13 cellular contexts compared by ENCODE assay signal in genomic region chr3:59783468-59783988, GRCh38.
DNase-seq lines count a peak whose midpoint lies in the region; ATAC-seq and TF ChIP-seq lines count a peak whose summit lies in the region.
"Had no signal": no experiment of that assay in that cellular context is flagged by ENCODE, and none has a peak within 500 bp of the region (broad histone marks: within the 10 kb centered on the region; RNA-seq: fewer than 3 reads in every experiment).

No MANE protein-coding gene starts in this region.

- no peak overlapping the region for H3K4me3 Mint-ChIP-seq in CD8-positive, alpha-beta T cell
- H3K4me3 Mint-ChIP-seq in activated CD4-positive, alpha-beta memory T cell treated with anti-CD3 and anti-CD28 coated beads for 36 hours: no peak overlapping the region
- H3K4me3 Mint-ChIP-seq: IgD-negative memory B cell had no signal

- H3K79me1 ChIP-seq in mesenchymal stem cell (replicated peaks; ENCODE audit: low read length, poor library complexity, severe bottlenecking): no peaks in the 10 kb centered on the region

- H2BK15ac ChIP-seq in mesenchymal stem cell (ENCODE audit: low read depth, poor library complexity, severe bottlenecking): no peak overlapping the region

- no peak overlapping the region for H2BK12ac ChIP-seq in mesenchymal stem cell (ENCODE audit: low read length in 2 of 2)

- no peak for TF ChIP-seq CTCF in CD8-positive, alpha-beta T cell (IDR thresholded peaks at IDR 0.05)
- no peak for TF ChIP-seq CTCF in PC-9 (conservative IDR thresholded peaks at IDR 0.05)

- DNase-seq in CD8-positive, alpha-beta T cell: peak in 1 of 7 experiments; percentile 31
- DNase-seq in activated CD4-positive, alpha-beta memory T cell treated with anti-CD3 and anti-CD28 coated beads for 36 hours: peak; percentile 52
- no peak for DNase-seq in mesenchymal stem cell
- no peak for DNase-seq in PC-9
- DNase-seq in NCI-H1092 (lab: John Stamatoyannopoulos, UW): no peak
- DNase-seq: activated CD4-positive, CD25-positive, alpha-beta regulatory T cell; NCI-H1930; posterior cingulate gyrus; SK-N-SH; substantia nigra had no signal

- no peak overlapping the region for H4K8ac ChIP-seq in mesenchymal stem cell (ENCODE audit: low read length)

- H3K4me2 ChIP-seq in mesenchymal stem cell (ENCODE audit: low read length, poor library complexity, severe bottlenecking) (no peak overlapping the region), PC-9 (no peak overlapping the region)
- H3K4me2 ChIP-seq: SK-N-SH had no signal

- H4K20me1 ChIP-seq in PC-9 (ENCODE audit: insufficient read depth): no peaks in the 10 kb centered on the region

- H3K9ac ChIP-seq in mesenchymal stem cell (ENCODE audit: low read length): no peak overlapping the region
- H3K9ac ChIP-seq: SK-N-SH had no signal

- no peak overlapping the region for H3K14ac ChIP-seq in mesenchymal stem cell (ENCODE audit: low read length in 2 of 2)

- no peak overlapping the region for H3K23ac ChIP-seq in mesenchymal stem cell (ENCODE audit: low read length in 2 of 2)

- H3K27me3 Mint-ChIP-seq in CD8-positive, alpha-beta T cell (ENCODE audit: low read depth): no peaks in the 10 kb centered on the region
- H3K27me3 Mint-ChIP-seq in activated CD4-positive, alpha-beta memory T cell treated with anti-CD3 and anti-CD28 coated beads for 36 hours: no peaks in the 10 kb centered on the region
- H3K27me3 Mint-ChIP-seq: IgD-negative memory B cell had no signal

- peak overlapping the region; percentile 35 for H3K27ac Mint-ChIP-seq in CD8-positive, alpha-beta T cell
- H3K27ac Mint-ChIP-seq in activated CD4-positive, alpha-beta memory T cell treated with anti-CD3 and anti-CD28 coated beads for 36 hours: no peak overlapping the region

- H3K4me1 ChIP-seq in CD8-positive, alpha-beta T cell (ENCODE audit: insufficient read depth, low read length): peaks cover 4% of the 10 kb centered on the region
- H3K4me1 ChIP-seq in mesenchymal stem cell (ENCODE audit: control insufficient read depth, insufficient read depth, low read depth, low read length) (no peaks in the 10 kb centered on the region), PC-9 (replicated peaks; ENCODE audit: insufficient read depth) (no peaks in the 10 kb centered on the region)

- no peak overlapping the region for H2AFZ ChIP-seq in mesenchymal stem cell (ENCODE audit: low read depth, low read length)
- H2AFZ ChIP-seq in PC-9: no peak overlapping the region

- H2AK5ac ChIP-seq in mesenchymal stem cell (ENCODE audit: low read length, severe bottlenecking): peak overlapping the region; percentile 31

- H3K36me3 ChIP-seq in CD8-positive, alpha-beta T cell (ENCODE audit: insufficient read depth, low read length): no peaks in the 10 kb centered on the region
- H3K36me3 ChIP-seq in mesenchymal stem cell (ENCODE audit: control insufficient read depth in 1 of 2, insufficient read depth in 2 of 2, low read depth in 1 of 2, low read length in 2 of 2) (no peaks in the 10 kb centered on the region), PC-9 (ENCODE audit: low read depth) (no peaks in the 10 kb centered on the region)

- WGBS in mesenchymal stem cell: 81% methylated on average over 2 of the region's 3 CpGs

- CTCF ChIA-PET in CD8-positive, alpha-beta T cell (lab: Charles Lee): interaction anchor here (0.9 kb wide), 1 partner anchor 11 kb away, joined by 3 read pairs; no protein-coding TSS in a partner anchor
- CTCF ChIA-PET in activated CD4-positive, alpha-beta memory T cell treated with anti-CD3 and anti-CD28 coated beads for 36 hours (lab: Charles Lee): interaction anchor here (1.2 kb wide), 1 partner anchor 208 kb away, joined by 3 read pairs; no protein-coding TSS in a partner anchor
- CTCF ChIA-PET in PC-9 (lab: Charles Lee): no interaction called here

- H3K9me3 Mint-ChIP-seq in CD8-positive, alpha-beta T cell: no peaks in the 10 kb centered on the region
- no peaks in the 10 kb centered on the region for H3K9me3 Mint-ChIP-seq in activated CD4-positive, alpha-beta memory T cell treated with anti-CD3 and anti-CD28 coated beads for 36 hours

- peaks cover 14% of the 10 kb centered on the region for H3K4me1 Mint-ChIP-seq in CD8-positive, alpha-beta T cell (ENCODE audit: low read depth)
- H3K4me1 Mint-ChIP-seq in activated CD4-positive, alpha-beta memory T cell treated with anti-CD3 and anti-CD28 coated beads for 36 hours (ENCODE audit: low read depth): peaks cover 18% of the 10 kb centered on the region

- no TSS peak for BruUV-seq in PC-9 (replicated peaks; lab: Mats Ljungman, UMichigan)

- H3K27ac ChIP-seq in CD8-positive, alpha-beta T cell (ENCODE audit: low read depth, low read length): no peak overlapping the region
- H3K27ac ChIP-seq in mesenchymal stem cell (ENCODE audit: low read length, poor library complexity, severe bottlenecking) (no peak overlapping the region), PC-9 (no peak overlapping the region)

- no peak overlapping the region for H2BK5ac ChIP-seq in mesenchymal stem cell (ENCODE audit: low read depth, low read length, poor library complexity, severe bottlenecking)

- ATAC-seq in CD8-positive, alpha-beta T cell: peak; percentile 52
- ATAC-seq in HG02870 (IDR thresholded peaks at IDR 0.05; ENCODE audit: unreplicated experiment) (peak; percentile 57), HG03432 (IDR thresholded peaks at IDR 0.05; ENCODE audit: unreplicated experiment) (no peak)

- H3K9me2 ChIP-seq in PC-9 (ENCODE audit: insufficient read depth): no peaks in the 10 kb centered on the region
- H3K9me2 ChIP-seq: SK-N-SH had no signal

- no peaks in the 10 kb centered on the region for H3K36me3 Mint-ChIP-seq in CD8-positive, alpha-beta T cell
- peaks cover 5% of the 10 kb centered on the region for H3K36me3 Mint-ChIP-seq in activated CD4-positive, alpha-beta memory T cell treated with anti-CD3 and anti-CD28 coated beads for 36 hours
- H3K36me3 Mint-ChIP-seq: IgD-negative memory B cell had no signal

- no peak overlapping the region for H3K18ac ChIP-seq in mesenchymal stem cell (ENCODE audit: low read depth in 1 of 2, low read length in 2 of 2)

- no peak overlapping the region for H3K4me3 ChIP-seq in CD8-positive, alpha-beta T cell (ENCODE audit: low read depth, low read length)
- H3K4me3 ChIP-seq in mesenchymal stem cell (ENCODE audit: insufficient read depth in 1 of 2, low read depth in 1 of 2, low read length in 2 of 2) (no peak overlapping the region), PC-9 (no peak overlapping the region)

- H3K9me3 ChIP-seq in CD8-positive, alpha-beta T cell (ENCODE audit: low read length): no peaks in the 10 kb centered on the region
- H3K9me3 ChIP-seq in mesenchymal stem cell (ENCODE audit: control insufficient read depth, low read length): no peaks in the 10 kb centered on the region
- H3K9me3 ChIP-seq in PC-9 (ENCODE audit: insufficient read depth, low read depth): no peaks in the 10 kb centered on the region
- H3K9me3 ChIP-seq: SK-N-SH had no signal

- no peaks in the 10 kb centered on the region for H3K79me2 ChIP-seq in PC-9 (ENCODE audit: low read depth)

- no peaks in the 10 kb centered on the region for H3K27me3 ChIP-seq in CD8-positive, alpha-beta T cell (ENCODE audit: insufficient read depth, low read length)
- H3K27me3 ChIP-seq in mesenchymal stem cell (ENCODE audit: control insufficient read depth in 1 of 2, insufficient read depth in 1 of 2, low read length in 2 of 2) (no peaks in the 10 kb centered on the region), PC-9 (ENCODE audit: insufficient read depth, low read depth) (no peaks in the 10 kb centered on the region)

- no peak overlapping the region for H2BK120ac ChIP-seq in mesenchymal stem cell (ENCODE audit: low read depth, low read length)

- no peak overlapping the region for H4K91ac ChIP-seq in mesenchymal stem cell (ENCODE audit: low read length)

- POLR2A ChIA-PET in CD8-positive, alpha-beta T cell (lab: Charles Lee): no interaction called here
- POLR2A ChIA-PET in activated CD4-positive, alpha-beta memory T cell treated with anti-CD3 and anti-CD28 coated beads for 36 hours (lab: Charles Lee): no interaction called here
- POLR2A ChIA-PET in PC-9 (lab: Charles Lee; ENCODE audit: unreplicated experiment): no interaction called here

- H3F3A ChIP-seq in PC-9 (ENCODE audit: insufficient read depth, low read depth): no peaks in the 10 kb centered on the region

- intact Hi-C loops in CD8-positive, alpha-beta T cell (cut with DNase I, micrococcal nuclease): loop anchor here in 1 of 2 experiments (10.0 kb wide), 1 partner anchor 1279 kb away; no protein-coding TSS in a partner anchor
- intact Hi-C loops in activated CD4-positive, alpha-beta memory T cell treated with anti-CD3 and anti-CD28 coated beads for 36 hours (cut with micrococcal nuclease): loop anchor here (5.0 kb wide), 1 partner anchor 396 kb away; no protein-coding TSS in a partner anchor
- intact Hi-C loops in PC-9 (cut with micrococcal nuclease; ENCODE audit: unreplicated experiment): no loop called here

- H3K4ac ChIP-seq in mesenchymal stem cell (ENCODE audit: low read depth in 1 of 2, low read length in 2 of 2): no peak overlapping the region
